ENCODE assay signal across 8 cellular contexts in genomic region chr5:80254767-80255424, GRCh38. TPM values are rescaled to one million over a fixed set of nuclear protein-coding genes. Genes with fewer than 3 reads are reported as not detected.
DNase-seq lines count a peak whose midpoint lies in the region; ATAC-seq and TF ChIP-seq lines count a peak whose summit lies in the region.

No MANE protein-coding gene starts in this region.

- H3K27ac Mint-ChIP-seq in Calu3 (ENCODE audit: unreplicated experiment): peak overlapping the region; percentile 45

- TF ChIP-seq POLR2A in GM18505 (IDR thresholded peaks at IDR 0.05; ENCODE audit: borderline replicate concordance, extremely low read depth, insufficient read depth, insufficient read length): no peak

- peak overlapping the region; percentile 79 for H2AFZ ChIP-seq in neuron (ENCODE audit: low read depth, low read length)

- peak overlapping the region; percentile 85 to 90 for H3K4me3 ChIP-seq in foreskin fibroblast (ENCODE audit: low read depth in 1 of 2, low read length in 2 of 2)
- peak overlapping the region; percentile 95 for H3K4me3 ChIP-seq in neuron (ENCODE audit: low read length)

- peaks cover 53% of the 10 kb centered on the region for H3K4me1 Mint-ChIP-seq in Calu3 (ENCODE audit: low read depth, unreplicated experiment)
- peaks cover 58% of the 10 kb centered on the region for H3K4me1 Mint-ChIP-seq in activated T-cell treated with anti-CD3 and anti-CD28 coated beads, Interleukin-2, amount 50 U/mL, for 4 hours (ENCODE audit: low read depth)

- H3K27me3 Mint-ChIP-seq in Calu3 (ENCODE audit: unreplicated experiment): no peaks in the 10 kb centered on the region
- no peaks in the 10 kb centered on the region for H3K27me3 Mint-ChIP-seq in activated T-cell treated with anti-CD3 and anti-CD28 coated beads, Interleukin-2, amount 50 U/mL, for 4 hours (ENCODE audit: low read depth)

- no peak for TF ChIP-seq CTCF in Calu3 (IDR thresholded peaks at IDR 0.05; ENCODE audit: unreplicated experiment)
- TF ChIP-seq CTCF in foreskin fibroblast (IDR thresholded peaks at IDR 0.05; ENCODE audit: low read depth, low read length): no peak

- CTCF ChIA-PET in Calu3 (lab: Charles Lee): interaction anchor here (0.6 to 1.7 kb wide), 3 partner anchors 7 to 73 kb away, joined by 3 to 4 read pairs (median 3); no protein-coding TSS in a partner anchor

- no peak for DNase-seq in Calu3
- no peak for DNase-seq in activated T-cell treated with anti-CD3 and anti-CD28 coated beads, Interleukin-2, amount 50 U/mL, for 4 hours
- DNase-seq in foreskin fibroblast: peak in 1 of 2 donors; percentile 56
- DNase-seq in NCI-H1105 treated with DMSO at 0.1 percent for 48 hours (lab: John Stamatoyannopoulos, UW): no peak

- no peaks in the 10 kb centered on the region for H3K36me3 ChIP-seq in neuron (ENCODE audit: insufficient read depth, low read length)

- no TSS peak for BruUV-seq in Calu3 (replicated peaks; lab: Mats Ljungman, UMichigan)

- H3K9me3 Mint-ChIP-seq in Calu3 (ENCODE audit: low read depth, unreplicated experiment): no peaks in the 10 kb centered on the region
- H3K9me3 Mint-ChIP-seq in activated T-cell treated with anti-CD3 and anti-CD28 coated beads, Interleukin-2, amount 50 U/mL, for 4 hours: no peaks in the 10 kb centered on the region

- H3K4me3 Mint-ChIP-seq in Calu3 (ENCODE audit: low read depth, unreplicated experiment): peak overlapping the region; percentile 95
- H3K4me3 Mint-ChIP-seq in activated T-cell treated with anti-CD3 and anti-CD28 coated beads, Interleukin-2, amount 50 U/mL, for 4 hours: peak overlapping the region; percentile 86

- H3K27me3 ChIP-seq in neuron (ENCODE audit: insufficient read depth, low read length): no peaks in the 10 kb centered on the region

- intact Hi-C loops in Calu3 (cut with micrococcal nuclease; ENCODE audit: unreplicated experiment): no loop called here

- no peaks in the 10 kb centered on the region for H3K9me3 ChIP-seq in neuron (ENCODE audit: low read length)

- H3K4me1 ChIP-seq in neuron (ENCODE audit: insufficient read depth, low read length): peaks cover 11% of the 10 kb centered on the region

- H3K36me3 Mint-ChIP-seq in Calu3 (ENCODE audit: insufficient read depth, unreplicated experiment): peaks cover 34% of the 10 kb centered on the region
- peaks cover 2% of the 10 kb centered on the region for H3K36me3 Mint-ChIP-seq in activated T-cell treated with anti-CD3 and anti-CD28 coated beads, Interleukin-2, amount 50 U/mL, for 4 hours (ENCODE audit: insufficient read depth)

- ATAC-seq in HG03575 (IDR thresholded peaks at IDR 0.05; ENCODE audit: extremely low read depth, insufficient number of reproducible peaks, low FRiP score, unreplicated experiment): peak; percentile 7
- ATAC-seq in activated T-cell treated with anti-CD3 and anti-CD28 coated beads, Interleukin-2, amount 50 U/mL, for 4 hours: no peak
- no peak for ATAC-seq in HG03039 (IDR thresholded peaks at IDR 0.05; ENCODE audit: unreplicated experiment)
- ATAC-seq in GM18505 (IDR thresholded peaks at IDR 0.05; ENCODE audit: unreplicated experiment): no peak

RNA-seq across cellular contexts. Expression of gene SERINC5, which starts 1.0 kb away (rescaled TPM):
- 47.0 and 49.2 TPM in 2 replicates for total RNA-seq in Calu3 (2022)
- 10 to 100 TPM; 18.0 to 21.5 (median 21.1) TPM for total RNA-seq in activated T-cell treated with anti-CD3 and anti-CD28 coated beads, Interleukin-2, amount 50 U/mL, for 4 hours
